11 cellular contexts compared by ENCODE assay signal in genomic region chr1:197178998-197179397, GRCh38. TPM values are rescaled to one million over a fixed set of nuclear protein-coding genes. Genes with fewer than 3 reads are reported as not detected.
A peak's percentile ranks its signal among the peaks of the same experiment; 100 is the strongest.
DNase-seq lines count a peak whose midpoint lies in the region; ATAC-seq, FAIRE-seq and TF ChIP-seq lines count a peak whose summit lies in the region.
"Had no signal": no experiment of that assay in that cellular context is flagged by ENCODE, and none has a peak within 500 bp of the region (broad histone marks: within the 10 kb centered on the region; RNA-seq: fewer than 3 reads in every experiment).

No MANE protein-coding gene starts in this region.

- H3K36me3 Mint-ChIP-seq in HFFc6 (ENCODE audit: low read depth) = peaks cover 7% of the 10 kb centered on the region

- no peak overlapping the region for H3K4me3 Mint-ChIP-seq in HFFc6

- peak; percentile 31 for FAIRE-seq in GM18507 (lab: Jason Lieb, UNC)

- peaks cover 69% of the 10 kb centered on the region for H3K36me3 ChIP-seq in lower lobe of right lung

- H3K4me1 ChIP-seq in lower lobe of right lung = peaks cover 13% of the 10 kb centered on the region

- peaks cover 58% of the 10 kb centered on the region for H3K4me1 Mint-ChIP-seq in HFFc6 (ENCODE audit: low read depth)

- no peaks in the 10 kb centered on the region for H3K9me3 ChIP-seq in lower lobe of right lung

- no peak overlapping the region for H3K27ac ChIP-seq in lower lobe of right lung
- H3K27ac ChIP-seq: epithelial cell of prostate had no signal

- intact Hi-C loops in lower lobe of right lung (cut with DNase I) = no loop called here

- H3K27me3 Mint-ChIP-seq in HFFc6 (ENCODE audit: insufficient read depth) = no peaks in the 10 kb centered on the region; the same call in 1 of the 2 replicates

- DNase-seq in GM18507 (ENCODE audit: extremely low spot score, insufficient read length, low read depth) (no peak), HFFc6 (peak; percentile 75), NCI-H69 (lab: John Stamatoyannopoulos, UW) (peak; percentile 10), iris pigment epithelial cell (ENCODE audit: low read depth) (peak; percentile 80), hippocampal formation (lab: John Stamatoyannopoulos, UW) (no peak), NCI-H1092 (lab: John Stamatoyannopoulos, UW) (no peak), midbrain (lab: John Stamatoyannopoulos, UW) (no peak), lower lobe of right lung (no peak)
- DNase-seq: NCI-H1436 treated with DMSO at 0.1 percent for 48 hours, right cardiac atrium had no signal

- H3K27me3 ChIP-seq in lower lobe of right lung (ENCODE audit: low read depth) = no peaks in the 10 kb centered on the region

- no peak overlapping the region for H3K4me3 ChIP-seq in lower lobe of right lung

- ATAC-seq in lower lobe of right lung = no peak
- ATAC-seq: right cardiac atrium had no signal

- peak overlapping the region; percentile 84 for H3K27ac Mint-ChIP-seq in HFFc6

- TF ChIP-seq CTCF in HFFc6 (IDR thresholded peaks at IDR 0.05) (peak; percentile 66), lower lobe of right lung (IDR thresholded peaks at IDR 0.05) (no peak)

- H3K9me3 Mint-ChIP-seq in HFFc6 = no peaks in the 10 kb centered on the region

RNA-seq across cellular contexts. Expression of gene ZBTB41, which starts 22.1 kb away (rescaled TPM):
- total RNA-seq in HFFc6 (2021; fragmentation: NEBNext Ultra II Directional; extraction: Animal tissue kit (Norgen Biotek cat#: 25700)) = 10 to 100 TPM; 10.2 to 12.9 (median 11.8) TPM
- total RNA-seq in lower lobe of right lung = 14.2 TPM

RNA-seq across cellular contexts. Expression of gene ASPM, which starts 32.5 kb away (rescaled TPM):
- total RNA-seq in HFFc6 (2021; fragmentation: NEBNext Ultra II Directional; extraction: Animal tissue kit (Norgen Biotek cat#: 25700)) = 10 to 100 TPM; 20.3 to 46.8 (median 42.0) TPM
- 1.6 TPM for total RNA-seq in lower lobe of right lung

Comparison
In these comparisons a context has a peak if more than half of its experiments do, and no peak if none do; other contexts are left out.
1. DNase-seq: peak in HFFc6 (single experiment), NCI-H69 (single experiment) and iris pigment epithelial cell (single experiment); none in GM18507 (single experiment), hippocampal formation (0 of 2), NCI-H1092 (single experiment), midbrain (single experiment) and lower lobe of right lung (single experiment).